33 cellular contexts compared by ENCODE assay signal in genomic region chr10:76628801-76629200, GRCh38.
"Had no signal": no experiment of that assay in that cellular context is flagged by ENCODE, and none has a peak within 500 bp of the region (broad histone marks: within the 10 kb centered on the region; RNA-seq: fewer than 3 reads in every experiment).

No MANE protein-coding gene starts in this region.

- H3K9me3 ChIP-seq: adrenal gland, MG63 had no signal

- H3K27me3 ChIP-seq: adrenal gland, MG63 had no signal

- H3K27ac Mint-ChIP-seq: activated B cell treated with CpG ODN at 0.5 μM for 24 hours; activated CD4-positive, alpha-beta memory T cell treated with anti-CD3 and anti-CD28 coated beads for 36 hours; activated naive CD4-positive, alpha-beta T cell treated with anti-CD3 and anti-CD28 coated beads for 36 hours; activated naive CD4-positive, alpha-beta T cell treated with anti-CD3 and anti-CD28 coated beads, Interleukin-2, amount 50 U/mL, for 72 hours; activated T-helper 1 cell treated with anti-CD3 and anti-CD28 coated beads, Interleukin-12 subunit alpha, Interleukin-12 subunit beta, Interleukin-2, Interleukin-4 antibody, amounts not matched to agents 30 ng/mL and 10 ng/mL and 1 ng/mL, durations not matched to agents 14 hours and 24 hours and 36 hours had no signal

- H3K27ac ChIP-seq: adrenal gland, VCaP had no signal

- H3K27me3 Mint-ChIP-seq: activated B cell treated with CpG ODN at 0.5 μM for 24 hours; activated CD4-positive, alpha-beta memory T cell treated with anti-CD3 and anti-CD28 coated beads for 36 hours had no signal

- H3K4me3 Mint-ChIP-seq: activated B cell treated with CpG ODN at 0.5 μM for 24 hours; activated CD4-positive, alpha-beta memory T cell treated with anti-CD3 and anti-CD28 coated beads for 36 hours; activated naive CD4-positive, alpha-beta T cell treated with anti-CD3 and anti-CD28 coated beads for 36 hours; activated T-cell treated with anti-CD3 and anti-CD28 coated beads, Interleukin-2, amount 50 U/mL, for 4 hours; activated T-helper 1 cell treated with anti-CD3 and anti-CD28 coated beads, Interleukin-12 subunit alpha, Interleukin-12 subunit beta, Interleukin-2, Interleukin-4 antibody, amounts not matched to agents 30 ng/mL and 10 ng/mL and 1 ng/mL, durations not matched to agents 14 hours and 24 hours and 36 hours; brain had no signal

- H3K9me3 Mint-ChIP-seq: activated B cell treated with CpG ODN at 0.5 μM for 24 hours; activated T-cell treated with anti-CD3 and anti-CD28 coated beads, Interleukin-2, amount 50 U/mL, for 4 hours; activated T-helper 1 cell treated with anti-CD3 and anti-CD28 coated beads, Interleukin-12 subunit alpha, Interleukin-12 subunit beta, Interleukin-2, Interleukin-4 antibody, amounts not matched to agents 30 ng/mL and 10 ng/mL and 1 ng/mL, durations not matched to agents 14 hours and 24 hours and 36 hours; brain had no signal

- H3K36me3 Mint-ChIP-seq: activated CD4-positive, alpha-beta memory T cell treated with anti-CD3 and anti-CD28 coated beads for 36 hours; activated naive CD4-positive, alpha-beta T cell treated with anti-CD3 and anti-CD28 coated beads, Interleukin-2, amount 50 U/mL, for 72 hours; brain had no signal

- ATAC-seq: activated naive CD4-positive, alpha-beta T cell treated with anti-CD3 and anti-CD28 coated beads, Interleukin-2, amount 50 U/mL, for 72 hours; activated T-cell treated with anti-CD3 and anti-CD28 coated beads, Interleukin-2, amount 50 U/mL, for 4 hours had no signal

- H3K4me3 ChIP-seq: adrenal gland, MG63 had no signal

- DNase-seq: activated B cell treated with CpG ODN at 0.5 μM for 24 hours; activated CD4-positive, alpha-beta memory T cell treated with anti-CD3 and anti-CD28 coated beads for 36 hours; activated CD4-positive, alpha-beta T cell treated with anti-CD3 and anti-CD28 coated beads for 4 hours; activated CD4-positive, alpha-beta T cell treated with anti-CD3 and anti-CD28 coated beads, Interleukin-2, amount 50 U/mL, for 1 hour; activated CD4-positive, CD25-positive, alpha-beta regulatory T cell treated with anti-CD3 and anti-CD28 coated beads, Interleukin-2, amount 50 U/mL, for 72 hours; activated CD8-positive, alpha-beta memory T cell treated with anti-CD3 and anti-CD28 coated beads, Interleukin-2, amount 50 U/mL, for 4 hours; activated gamma-delta T cell treated with Interleukin-2 at 50 U/mL for 16 hours; activated naive CD4-positive, alpha-beta T cell treated with anti-CD3 and anti-CD28 coated beads for 36 hours; activated T-cell treated with anti-CD3 and anti-CD28 coated beads for 4 hours; activated T-cell treated with anti-CD3 and anti-CD28 coated beads, Interleukin-2, amount 50 U/mL, for 4 hours; adrenal gland; anterior cingulate cortex; central memory CD4-positive, alpha-beta T cell; Karpas-422; KBM-7; MG63; NCI-H1048; NCI-H1105 treated with DMSO at 0.1 percent for 48 hours; NCI-H146; NCI-H187 treated with DMSO at 0.1 percent for 48 hours; NCI-H2081; NCI-H2171 treated with DMSO at 0.1 percent for 48 hours; NCI-H2227 treated with DMSO at 0.1 percent for 48 hours; NCI-H524 treated with DMSO at 0.1 percent for 48 hours; Right ventricle myocardium superior; SW 1271; T-helper 1 cell; T-helper 2 cell; T-helper 9 cell had no signal

- H3K36me3 ChIP-seq: adrenal gland, MG63 had no signal
